30 cellular contexts compared by ENCODE assay signal in the genomic region with DNA sequence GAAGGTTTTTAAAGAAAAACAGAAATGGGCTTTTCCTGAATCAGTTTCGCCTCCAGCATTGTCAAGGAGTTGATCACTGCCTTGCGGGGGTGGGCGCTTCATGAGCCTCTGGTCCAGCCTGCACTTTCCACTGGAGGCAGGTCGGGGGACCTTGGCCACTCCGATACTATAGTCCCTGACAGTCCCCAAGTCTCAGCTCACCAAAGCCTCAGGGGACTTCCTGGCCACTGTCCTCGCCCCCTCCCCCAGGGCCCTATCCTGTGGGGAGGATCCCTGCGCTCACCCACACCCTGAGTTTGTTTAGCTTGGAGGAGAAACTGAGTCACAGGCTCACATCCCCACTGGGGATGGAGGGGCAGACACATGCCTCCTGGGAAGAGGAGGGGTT. TPM values are rescaled to one million over a fixed set of nuclear protein-coding genes. Genes with fewer than 3 reads are reported as not detected.
DNase-seq lines count a peak whose midpoint lies in the region; ATAC-seq, FAIRE-seq and TF ChIP-seq lines count a peak whose summit lies in the region.
"Had no signal": no experiment of that assay in that cellular context is flagged by ENCODE, and none has a peak within 500 bp of the region (broad histone marks: within the 10 kb centered on the region; RNA-seq: fewer than 3 reads in every experiment).

No MANE protein-coding gene starts in this region.

- no peak for ATAC-seq in Right ventricle myocardium superior (ENCODE audit: poor library complexity)
- no peak for ATAC-seq in left ventricle myocardium superior
- no peak for ATAC-seq in RWPE2 (ENCODE audit: low read depth)
- ATAC-seq in T-cell (replicated peaks in 1 of 4): no peak

- no peak overlapping the region for H3K27ac Mint-ChIP-seq in T-cell
- H3K27ac Mint-ChIP-seq: CD4-positive, CD25-positive, alpha-beta regulatory T cell; HFFc6 had no signal

- CTCF ChIA-PET in T-cell (lab: Charles Lee): no interaction called here

- H3K27me3 ChIP-seq in RWPE2 (ENCODE audit: insufficient read depth, poor library complexity, severe bottlenecking): peaks cover 33% of the 10 kb centered on the region

- H3K36me3 ChIP-seq in RWPE2 (ENCODE audit: low read depth): no peaks in the 10 kb centered on the region
- no peaks in the 10 kb centered on the region for H3K36me3 ChIP-seq in kidney (ENCODE audit: control insufficient read depth in 1 of 2, insufficient read depth in 2 of 2, low read length in 2 of 2)
- H3K36me3 ChIP-seq: HAP-1 had no signal

- H3K9ac ChIP-seq in kidney (ENCODE audit: low read length in 2 of 2): peak overlapping the region in 1 of 2 donors; percentile 34
- H3K9ac ChIP-seq: KMS-11, SK-N-SH had no signal

- DNase-seq in Right ventricle myocardium superior: peak; percentile 16
- DNase-seq in left ventricle myocardium superior: no peak
- DNase-seq in RWPE2 (ENCODE audit: low spot score): peak; percentile 58
- DNase-seq in kidney: peak; percentile 48
- no peak for DNase-seq in DMS114 treated with DMSO at 0.1 percent for 48 hours (lab: John Stamatoyannopoulos, UW; ENCODE audit: unreplicated experiment)
- no peak for DNase-seq in T-cell
- no peak for DNase-seq in erythroblast (lab: John Stamatoyannopoulos, UW)
- DNase-seq: CD4-positive, CD25-positive, alpha-beta regulatory T cell; DMS53; GOT3; HFFc6; NCI-H1048; NCI-H1417 treated with DMSO at 0.1 percent for 48 hours; NCI-H1694 treated with DMSO at 0.1 percent for 48 hours; NCI-H2081; NCI-H2227 treated with DMSO at 0.1 percent for 48 hours; NCI-H526 treated with DMSO at 0.1 percent for 48 hours; PC-9; RPMI8226; SIG-M5; SK-N-SH had no signal

- TF ChIP-seq POLR2A in erythroblast (IDR thresholded peaks at IDR 0.05; ENCODE audit: low read length): no peak

- POLR2A ChIA-PET in T-cell (lab: Charles Lee): no interaction called here

- no peaks in the 10 kb centered on the region for H3K9me3 ChIP-seq in RWPE2 (ENCODE audit: severe bottlenecking)
- no peaks in the 10 kb centered on the region for H3K9me3 ChIP-seq in kidney (ENCODE audit: control insufficient read depth in 1 of 2, low read length in 2 of 2)
- H3K9me3 ChIP-seq: HAP-1, SK-N-SH had no signal

- no peak for TF ChIP-seq CTCF in RWPE2 (IDR thresholded peaks at IDR 0.05; ENCODE audit: poor library complexity, severe bottlenecking)
- TF ChIP-seq CTCF in kidney (IDR thresholded peaks at IDR 0.05; ENCODE audit: borderline replicate concordance, extremely low read depth, insufficient read depth): no peak

- H3K4me1 Mint-ChIP-seq in T-cell: no peaks in the 10 kb centered on the region
- H3K4me1 Mint-ChIP-seq: CD4-positive, CD25-positive, alpha-beta regulatory T cell had no signal

- H3K4me3 ChIP-seq in RWPE2 (ENCODE audit: severe bottlenecking) (no peak overlapping the region), kidney (ENCODE audit: low read length in 2 of 2) (peak overlapping the region; percentile 45 to 67)
- H3K4me3 ChIP-seq: HAP-1, PC-9 had no signal

- no peak overlapping the region for H3K4me3 Mint-ChIP-seq in T-cell
- H3K4me3 Mint-ChIP-seq: CD4-positive, CD25-positive, alpha-beta regulatory T cell; HFFc6 had no signal

- H3K9me3 Mint-ChIP-seq in T-cell: no peaks in the 10 kb centered on the region
- H3K9me3 Mint-ChIP-seq: CD4-positive, CD25-positive, alpha-beta regulatory T cell; HFFc6 had no signal

- H3K27me3 Mint-ChIP-seq in T-cell: peaks cover 0 to 4% of the 10 kb centered on the region in 2 donors

- H3K4me1 ChIP-seq in RWPE2 (ENCODE audit: insufficient read depth, poor library complexity, severe bottlenecking) (no peaks in the 10 kb centered on the region), kidney (ENCODE audit: control insufficient read depth in 1 of 2, insufficient read depth in 1 of 2, low read depth in 1 of 2, low read length in 2 of 2) (peaks cover 0 to 7% of the 10 kb centered on the region in 2 donors)
- H3K4me1 ChIP-seq: HAP-1 had no signal

- no peak for FAIRE-seq in kidney (lab: Jason Lieb, UNC)
- FAIRE-seq: D721Med, GM18507 had no signal

- H3K27ac ChIP-seq in RWPE2 (ENCODE audit: poor library complexity, severe bottlenecking) (no peak overlapping the region), kidney (ENCODE audit: low read depth in 2 of 2, low read length in 2 of 2) (no peak overlapping the region)
- H3K27ac ChIP-seq: KMS-11, PC-9 had no signal

- no peaks in the 10 kb centered on the region for H3K36me3 Mint-ChIP-seq in T-cell
- H3K36me3 Mint-ChIP-seq: CD4-positive, CD25-positive, alpha-beta regulatory T cell had no signal

- intact Hi-C loops in Right ventricle myocardium superior (cut with DNase I): no loop called here
- intact Hi-C loops in left ventricle myocardium superior (cut with micrococcal nuclease): no loop called here
- intact Hi-C loops in kidney (cut with DNase I): no loop called here

RNA-seq across cellular contexts. Expression of a gene that starts 1.4 kb away (rescaled TPM):
- total RNA-seq in Right ventricle myocardium superior (not detected), left ventricle myocardium superior (not detected), kidney (2.2 TPM), T-cell (under 1 TPM in 1 of 5 donors, not detected in 4; 0.06 TPM)
- 69.3 TPM for polyA plus RNA-seq in kidney (ENCODE audit: insufficient read depth, low read depth, low replicate concordance)
- total RNA-seq: A172; CD4-positive, CD25-positive, alpha-beta regulatory T cell; Daoy; HFFc6; NCI-H460; PC-9 had no signal
- polyA plus RNA-seq: BJ; CD4-positive, CD25-positive, alpha-beta regulatory T cell; SK-N-SH had no signal

RNA-seq across cellular contexts. Expression of a gene that starts 22.4 kb away (rescaled TPM):
- total RNA-seq in Right ventricle myocardium superior: not detected
- total RNA-seq in left ventricle myocardium superior: not detected
- not detected for total RNA-seq in kidney
- polyA plus RNA-seq in kidney (ENCODE audit: insufficient read depth, low read depth, low replicate concordance): 1.5 TPM
- not detected for total RNA-seq in T-cell
- total RNA-seq: A172; CD4-positive, CD25-positive, alpha-beta regulatory T cell; Daoy; G401; HFFc6; NCI-H460; PC-9 had no signal
- polyA plus RNA-seq: BJ; CD4-positive, CD25-positive, alpha-beta regulatory T cell; SK-N-SH had no signal

Comparison
In these comparisons a context has a peak if more than half of its experiments do, and no peak if none do; other contexts are left out.
1. DNase-seq: peak in Right ventricle myocardium superior (single experiment), RWPE2 (single experiment) and kidney (single experiment); none in left ventricle myocardium superior (single experiment), DMS114 treated with DMSO at 0.1 percent for 48 hours (single experiment), T-cell (0 of 34) and erythroblast (0 of 2).